Comparison of ENCODE assay signal across 8 cellular contexts in genomic region chr10:19788075-19788686, GRCh38. TPM values are rescaled to one million over a fixed set of nuclear protein-coding genes. Genes with fewer than 3 reads are reported as not detected.
A peak's percentile ranks its signal among the peaks of the same experiment; 100 is the strongest.
DNase-seq lines count a peak whose midpoint lies in the region; ATAC-seq and TF ChIP-seq lines count a peak whose summit lies in the region.

No MANE protein-coding gene starts in this region.

- H3K4me2 ChIP-seq in OCI-LY1 (ENCODE audit: low read length): no peak overlapping the region

- TF ChIP-seq CTCF in natural killer cell (IDR thresholded peaks at IDR 0.05) (peak; percentile 89), OCI-LY1 (IDR thresholded peaks at IDR 0.05; ENCODE audit: low read length) (peak; percentile 79), nephron progenitor cell (IDR thresholded peaks at IDR 0.05) (peak; percentile 84)

- ATAC-seq in natural killer cell (peak in 2 of 3 donors; percentile 60 to 73), HG02759 (IDR thresholded peaks at IDR 0.05; ENCODE audit: unreplicated experiment) (peak; percentile 77)
- ATAC-seq in natural killer cell treated with Interleukin-12 subunit alpha and Interleukin-12 subunit beta and Interleukin-15 and Interleukin-18, amount 100 ng/mL, for 72 hours: no peak

- H3K4me3 Mint-ChIP-seq in natural killer cell (no peak overlapping the region), nephron progenitor cell (no peak overlapping the region)
- H3K4me3 Mint-ChIP-seq in natural killer cell treated with Interleukin-12 subunit alpha and Interleukin-12 subunit beta and Interleukin-15 and Interleukin-18, amount 100 ng/mL, for 72 hours: no peak overlapping the region

- no peak overlapping the region for H2AFZ ChIP-seq in OCI-LY1 (ENCODE audit: low read length)

- peaks cover 12 to 21% of the 10 kb centered on the region in 2 donors for H3K27me3 Mint-ChIP-seq in natural killer cell (ENCODE audit: low read depth in 2 of 2)
- peaks cover 0 to 15% of the 10 kb centered on the region in 2 donors for H3K27me3 Mint-ChIP-seq in natural killer cell treated with Interleukin-12 subunit alpha and Interleukin-12 subunit beta and Interleukin-15 and Interleukin-18, amount 100 ng/mL, for 72 hours
- H3K27me3 Mint-ChIP-seq in nephron progenitor cell (ENCODE audit: low read depth, poor library complexity): no peaks in the 10 kb centered on the region

- H3K36me3 ChIP-seq in OCI-LY1 (ENCODE audit: insufficient read depth, low read length): no peaks in the 10 kb centered on the region

- no peaks in the 10 kb centered on the region for H4K20me1 ChIP-seq in OCI-LY1 (ENCODE audit: insufficient read depth, low read length)

- no peaks in the 10 kb centered on the region for H3K79me2 ChIP-seq in OCI-LY1 (ENCODE audit: insufficient read depth, low read length)

- H3K9ac ChIP-seq in OCI-LY1 (ENCODE audit: low read length): no peak overlapping the region

- H3K4me1 Mint-ChIP-seq in natural killer cell: no peaks in the 10 kb centered on the region
- peaks cover 0 to 4% of the 10 kb centered on the region in 2 donors for H3K4me1 Mint-ChIP-seq in natural killer cell treated with Interleukin-12 subunit alpha and Interleukin-12 subunit beta and Interleukin-15 and Interleukin-18, amount 100 ng/mL, for 72 hours (ENCODE audit: low read depth in 2 of 2)
- H3K4me1 Mint-ChIP-seq in nephron progenitor cell: peaks cover 3% of the 10 kb centered on the region

- no peaks in the 10 kb centered on the region for H3F3A ChIP-seq in OCI-LY1 (ENCODE audit: insufficient read depth, low read length)

- no peaks in the 10 kb centered on the region for H3K9me2 ChIP-seq in OCI-LY1 (ENCODE audit: low read depth, low read length)

- no peak overlapping the region for H3K27ac Mint-ChIP-seq in natural killer cell
- H3K27ac Mint-ChIP-seq in natural killer cell treated with Interleukin-12 subunit alpha and Interleukin-12 subunit beta and Interleukin-15 and Interleukin-18, amount 100 ng/mL, for 72 hours: no peak overlapping the region
- H3K27ac Mint-ChIP-seq in nephron progenitor cell: no peak overlapping the region

- intact Hi-C loops in natural killer cell (cut with micrococcal nuclease): no loop called here

- H3K4me1 ChIP-seq in OCI-LY1 (ENCODE audit: insufficient read depth, low read length, severe bottlenecking): no peaks in the 10 kb centered on the region

- no peak overlapping the region for H3K4me3 ChIP-seq in OCI-LY1 (ENCODE audit: low read depth, low read length, poor library complexity, severe bottlenecking)

- no peaks in the 10 kb centered on the region for H3K9me3 ChIP-seq in OCI-LY1 (ENCODE audit: low read length)

- DNase-seq in natural killer cell (no peak), dermis blood vessel endothelial cell (peak; percentile 42), nephron progenitor cell (peak; percentile 47)
- DNase-seq in natural killer cell treated with Interleukin-12 subunit alpha and Interleukin-12 subunit beta and Interleukin-15 and Interleukin-18, amount 100 ng/mL, for 72 hours (ENCODE audit: low spot score): no peak
- DNase-seq in activated effector memory CD4-positive, alpha-beta T cell treated with Interleukin-2 at 50 U/mL for 16 hours: no peak
- DNase-seq in activated T-cell treated with anti-CD3 and anti-CD28 coated beads, Interleukin-2, amount 50 U/mL, for 48 hours: no peak

- no peak overlapping the region for H3K27ac ChIP-seq in OCI-LY1 (ENCODE audit: low read depth, low read length, poor library complexity, severe bottlenecking)

- no peaks in the 10 kb centered on the region for H3K36me3 Mint-ChIP-seq in natural killer cell
- no peaks in the 10 kb centered on the region for H3K36me3 Mint-ChIP-seq in natural killer cell treated with Interleukin-12 subunit alpha and Interleukin-12 subunit beta and Interleukin-15 and Interleukin-18, amount 100 ng/mL, for 72 hours
- no peaks in the 10 kb centered on the region for H3K36me3 Mint-ChIP-seq in nephron progenitor cell (ENCODE audit: low read depth)

- no peaks in the 10 kb centered on the region for H3K27me3 ChIP-seq in OCI-LY1 (ENCODE audit: insufficient read depth, low read length)

- H3K9me3 Mint-ChIP-seq in natural killer cell (no peaks in the 10 kb centered on the region), nephron progenitor cell (peaks cover 11% of the 10 kb centered on the region)
- no peaks in the 10 kb centered on the region for H3K9me3 Mint-ChIP-seq in natural killer cell treated with Interleukin-12 subunit alpha and Interleukin-12 subunit beta and Interleukin-15 and Interleukin-18, amount 100 ng/mL, for 72 hours

RNA-seq across cellular contexts. Expression of gene PLXDC2, which starts 28.1 kb away (rescaled TPM):
- total RNA-seq in natural killer cell: 10 to 100 TPM; 16.9 to 22.9 (median 21.6) TPM
- 10 to 100 TPM in 1 of 2 donors, 1 to 10 TPM in 1; 3.5 to 14.0 TPM for total RNA-seq in natural killer cell treated with Interleukin-12 subunit alpha and Interleukin-12 subunit beta and Interleukin-15 and Interleukin-18, amount 100 ng/mL, for 72 hours
- 2.7 and 5.5 TPM in 2 replicates for total RNA-seq in dermis blood vessel endothelial cell

Comparison
In these comparisons a context has a peak if more than half of its experiments do, and no peak if none do; other contexts are left out.
1. ATAC-seq: peak in natural killer cell (2 of 3) and HG02759 (single experiment); none in natural killer cell treated with Interleukin-12 subunit alpha and Interleukin-12 subunit beta and Interleukin-15 and Interleukin-18, amount 100 ng/mL, for 72 hours (0 of 2).
2. DNase-seq: peak in dermis blood vessel endothelial cell (single experiment) and nephron progenitor cell (single experiment); none in natural killer cell (single experiment), natural killer cell treated with Interleukin-12 subunit alpha and Interleukin-12 subunit beta and Interleukin-15 and Interleukin-18, amount 100 ng/mL, for 72 hours (single experiment), activated effector memory CD4-positive, alpha-beta T cell treated with Interleukin-2 at 50 U/mL for 16 hours (single experiment) and activated T-cell treated with anti-CD3 and anti-CD28 coated beads, Interleukin-2, amount 50 U/mL, for 48 hours (0 of 2).
3. Peak in every context shown above with its lines, with median percentiles within 50 percentile points of each other: CTCF ChIP-seq.